In the genomic region with DNA sequence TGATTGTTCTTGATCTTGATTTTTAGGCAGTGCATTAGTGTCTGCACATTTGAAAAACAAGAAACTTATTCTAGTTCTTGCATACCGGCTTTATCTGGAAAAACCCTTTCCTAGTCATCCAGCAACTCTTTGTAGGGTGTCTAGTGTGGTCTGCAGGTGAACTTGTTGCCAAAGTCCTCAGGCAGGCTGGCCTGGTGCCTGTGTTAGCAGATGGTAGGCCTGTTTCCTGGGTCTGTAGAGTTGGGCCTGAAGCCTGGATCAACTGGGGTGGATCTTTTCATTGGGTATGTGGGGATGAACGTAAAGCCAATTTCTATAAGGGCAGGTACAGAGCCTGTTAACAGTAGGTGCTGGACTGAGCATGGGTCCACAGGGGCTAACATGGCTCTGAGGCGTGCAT, we compare ENCODE assay signal across 28 cellular contexts. TPM values are rescaled to one million over a fixed set of nuclear protein-coding genes. Genes with fewer than 3 reads are reported as not detected.
"Had no signal": no experiment of that assay in that cellular context is flagged by ENCODE, and none has a peak within 500 bp of the region (broad histone marks: within the 10 kb centered on the region; RNA-seq: fewer than 3 reads in every experiment).

No MANE protein-coding gene starts in this region.

- H3K9me3 Mint-ChIP-seq: memory B cell; natural killer cell; stimulated activated memory B cell treated with anti-CD40 and anti-IgM and Interleukin-4, amounts not matched to agents 10 μg/mL and 1 μg/mL and 100 μg/mL, for 72 hours; stimulated activated naive CD8-positive, alpha-beta T cell treated with anti-CD3 and anti-CD28 coated beads, Interleukin-15, Interleukin-2, amounts not matched to agents 100 ng/mL and 50 ng/mL, for 24 hours had no signal

- FAIRE-seq: endothelial cell of umbilical vein, islet of Langerhans, urothelium cell line had no signal

- H3K27me3 ChIP-seq: right atrium auricular region, upper lobe of left lung had no signal

- H3K27ac Mint-ChIP-seq: memory B cell; natural killer cell; stimulated activated memory B cell treated with anti-CD40 and anti-IgM and Interleukin-4, amounts not matched to agents 10 μg/mL and 1 μg/mL and 100 μg/mL, for 72 hours; stimulated activated naive CD8-positive, alpha-beta T cell treated with anti-CD3 and anti-CD28 coated beads, Interleukin-15, Interleukin-2, amounts not matched to agents 100 ng/mL and 50 ng/mL, for 24 hours had no signal

- H3K4me1 ChIP-seq: esophagus muscularis mucosa, foreskin keratinocyte, gastroesophageal sphincter, heart left ventricle, left ventricle myocardium inferior, prostate gland, right atrium auricular region, sigmoid colon, tibial nerve, upper lobe of left lung had no signal

- H3K36me3 Mint-ChIP-seq: memory B cell; natural killer cell; stimulated activated memory B cell treated with anti-CD40 and anti-IgM and Interleukin-4, amounts not matched to agents 10 μg/mL and 1 μg/mL and 100 μg/mL, for 72 hours had no signal

- H3K27me3 Mint-ChIP-seq: stimulated activated naive CD8-positive, alpha-beta T cell treated with anti-CD3 and anti-CD28 coated beads, Interleukin-15, Interleukin-2, amounts not matched to agents 100 ng/mL and 50 ng/mL, for 24 hours had no signal

- H3K4me3 ChIP-seq: coronary artery, esophagus muscularis mucosa, gastroesophageal sphincter, heart left ventricle, left ventricle myocardium inferior, lung, prostate gland, right atrium auricular region, sigmoid colon, thoracic aorta, tibial nerve, upper lobe of left lung had no signal

- H3K27ac ChIP-seq: coronary artery, esophagus muscularis mucosa, foreskin keratinocyte, gastroesophageal sphincter, heart left ventricle, left ventricle myocardium inferior, prostate gland, right atrium auricular region, sigmoid colon, thoracic aorta, tibial nerve, upper lobe of left lung had no signal

- H3K36me3 ChIP-seq: esophagus muscularis mucosa, gastroesophageal sphincter, heart left ventricle, left ventricle myocardium inferior, prostate gland, right atrium auricular region, sigmoid colon, thoracic aorta, tibial nerve, upper lobe of left lung had no signal

- DNase-seq: dermis blood vessel endothelial cell; effector memory CD4-positive, alpha-beta T cell; foreskin keratinocyte; heart left ventricle; hippocampal formation; left cardiac atrium; left ventricle myocardium inferior; natural killer cell; sigmoid colon; stimulated activated CD4-positive, alpha-beta T cell treated with anti-CD3 and anti-CD28 coated beads, Interleukin-2, amount 100 ng/mL, for 24 hours; stimulated activated CD4-positive, alpha-beta T cell treated with anti-CD3 and anti-CD28 coated beads, Interleukin-4, amount 100 ng/mL, for 24 hours; upper lobe of left lung had no signal

- H3K4me3 Mint-ChIP-seq: memory B cell; natural killer cell; stimulated activated memory B cell treated with anti-CD40 and anti-IgM and Interleukin-4, amounts not matched to agents 10 μg/mL and 1 μg/mL and 100 μg/mL, for 72 hours; stimulated activated naive CD8-positive, alpha-beta T cell treated with anti-CD3 and anti-CD28 coated beads, Interleukin-15, Interleukin-2, amounts not matched to agents 100 ng/mL and 50 ng/mL, for 24 hours had no signal

- H3K9me3 ChIP-seq: esophagus muscularis mucosa, gastroesophageal sphincter, heart left ventricle, left ventricle myocardium inferior, prostate gland, right atrium auricular region, sigmoid colon, thoracic aorta, tibial nerve, upper lobe of left lung had no signal

- H3K4me1 Mint-ChIP-seq: memory B cell; natural killer cell; stimulated activated memory B cell treated with anti-CD40 and anti-IgM and Interleukin-4, amounts not matched to agents 10 μg/mL and 1 μg/mL and 100 μg/mL, for 72 hours had no signal

RNA-seq across cellular contexts. Expression of a gene that starts 5.6 kb away (rescaled TPM):
- total RNA-seq: endothelial cell of umbilical vein, esophagus muscularis mucosa, left cardiac atrium, left ventricle myocardium inferior, natural killer cell, osteocyte, right atrium auricular region, sigmoid colon, skeletal muscle tissue, thoracic aorta, tibial nerve had no signal
- polyA plus RNA-seq: endothelial cell of umbilical vein, heart left ventricle had no signal
